23 cellular contexts compared by ENCODE assay signal in genomic region chr7:23607130-23607529, GRCh38.
"Had no signal": no experiment of that assay in that cellular context is flagged by ENCODE, and none has a peak within 500 bp of the region (broad histone marks: within the 10 kb centered on the region; RNA-seq: fewer than 3 reads in every experiment).

No MANE protein-coding gene starts in this region.

- H3K27ac Mint-ChIP-seq: naive thymus-derived CD4-positive, alpha-beta T cell; nephron had no signal

- ATAC-seq: heart right ventricle; left cardiac atrium; left lung; naive thymus-derived CD4-positive, alpha-beta T cell; sciatic nerve had no signal

- H3K27me3 Mint-ChIP-seq: naive thymus-derived CD4-positive, alpha-beta T cell had no signal

- DNase-seq: dermis blood vessel endothelial cell; effector memory CD4-positive, alpha-beta T cell; esophagus squamous epithelium; foreskin melanocyte; glutamatergic neuron; heart right ventricle; hippocampal formation; left cardiac atrium; left lung; mesenchymal stem cell; midbrain; naive thymus-derived CD4-positive, alpha-beta T cell; nucleus accumbens; stimulated activated CD4-positive, alpha-beta T cell treated with anti-CD3 and anti-CD28 coated beads, Interleukin-12 subunit alpha, Interleukin-12 subunit beta, amount 100 ng/mL, for 4 hours; stimulated activated CD4-positive, alpha-beta T cell treated with anti-CD3 and anti-CD28 coated beads, Interleukin-1b, Interleukin-23, amount 100 ng/mL, for 48 hours; stimulated activated CD4-positive, alpha-beta T cell treated with anti-CD3 and anti-CD28 coated beads, Interleukin-4, amount 100 ng/mL, for 1 hour; stimulated activated CD8-positive, alpha-beta memory T cell treated with anti-CD3 and anti-CD28 coated beads, Interleukin-4, amount 100 ng/mL, for 48 hours; stimulated activated naive CD4-positive, alpha-beta T cell treated with Interleukin-2 at 50 U/mL for 16 hours; stomach; thyroid gland; trophoblast cell had no signal

- H3K4me3 Mint-ChIP-seq: naive thymus-derived CD4-positive, alpha-beta T cell; nephron had no signal
